Comparison of ENCODE assay signal across 20 cellular contexts in the genomic region with DNA sequence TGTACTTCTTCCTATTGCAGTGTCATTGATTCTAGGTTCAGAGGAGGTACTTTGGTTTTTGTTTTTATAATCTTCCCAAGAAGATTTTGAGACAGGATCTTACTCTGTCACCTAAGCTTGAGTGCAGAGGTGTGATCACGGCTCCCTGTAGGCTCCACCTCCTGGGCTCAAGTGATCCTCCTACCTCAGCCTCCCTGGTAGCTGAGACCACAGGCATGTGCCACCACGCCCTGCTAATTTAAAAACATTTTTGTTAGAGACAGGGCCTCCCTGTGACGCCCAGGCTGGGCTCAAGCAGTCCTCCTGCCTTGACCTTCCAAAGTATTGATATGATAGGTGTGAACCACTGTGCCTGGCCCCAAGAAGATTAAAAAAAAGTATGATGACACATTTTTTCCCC. TPM values are rescaled to one million over a fixed set of nuclear protein-coding genes. Genes with fewer than 3 reads are reported as not detected.
DNase-seq lines count a peak whose midpoint lies in the region; ATAC-seq and TF ChIP-seq lines count a peak whose summit lies in the region.
"Had no signal": no experiment of that assay in that cellular context is flagged by ENCODE, and none has a peak within 500 bp of the region (broad histone marks: within the 10 kb centered on the region; RNA-seq: fewer than 3 reads in every experiment).

No MANE protein-coding gene starts in this region.

- no peaks in the 10 kb centered on the region for H3K9me3 ChIP-seq in IMR-90 (ENCODE audit: control insufficient read depth, insufficient read depth, low read length)
- H3K9me3 ChIP-seq: Caco-2 had no signal

- no peak overlapping the region for H2AK9ac ChIP-seq in IMR-90 (replicated peaks; ENCODE audit: low read depth, low read length, poor library complexity)

- H3K23ac ChIP-seq in IMR-90 (ENCODE audit: low read depth, low read length) = no peak overlapping the region

- no CpG with 5 or more reads among the region's 3 CpGs for WGBS in IMR-90 (ENCODE audit: extremely low coverage in 2 of 2, insufficient read length in 1 of 2), 2 experiments

- no peak overlapping the region for H3K4ac ChIP-seq in IMR-90 (ENCODE audit: low read depth, low read length)

- H3K56ac ChIP-seq in IMR-90 (ENCODE audit: extremely low read depth, insufficient read depth, low read length) = no peak overlapping the region

- H2BK20ac ChIP-seq in IMR-90 (ENCODE audit: low read depth, low read length) = no peak overlapping the region

- H2BK5ac ChIP-seq in IMR-90 (ENCODE audit: low read depth, low read length, poor library complexity, severe bottlenecking) = no peak overlapping the region

- no peak overlapping the region for H2BK120ac ChIP-seq in IMR-90 (ENCODE audit: low read depth, low read length)

- no peak overlapping the region for H3K4me3 Mint-ChIP-seq in activated naive CD4-positive, alpha-beta T cell treated with anti-CD3 and anti-CD28 coated beads, Interleukin-2, amount 10 ng/mL, durations not matched to agents 7 days and 5 days
- no peak overlapping the region for H3K4me3 Mint-ChIP-seq in activated naive CD8-positive, alpha-beta T cell treated with anti-CD3 and anti-CD28 coated beads for 36 hours
- H3K4me3 Mint-ChIP-seq in stimulated activated memory B cell treated with anti-CD40 and anti-IgM and Interleukin-4, amounts not matched to agents 10 μg/mL and 1 μg/mL and 100 μg/mL, for 72 hours = no peak overlapping the region
- H3K4me3 Mint-ChIP-seq: neural progenitor cell had no signal

- H3K14ac ChIP-seq in IMR-90 (replicated peaks; ENCODE audit: low read depth, low read length) = no peak overlapping the region

- no peaks in the 10 kb centered on the region for H3K27me3 Mint-ChIP-seq in activated naive CD4-positive, alpha-beta T cell treated with anti-CD3 and anti-CD28 coated beads, Interleukin-2, amount 10 ng/mL, durations not matched to agents 7 days and 5 days
- H3K27me3 Mint-ChIP-seq in activated naive CD8-positive, alpha-beta T cell treated with anti-CD3 and anti-CD28 coated beads for 36 hours = no peaks in the 10 kb centered on the region
- no peaks in the 10 kb centered on the region for H3K27me3 Mint-ChIP-seq in stimulated activated memory B cell treated with anti-CD40 and anti-IgM and Interleukin-4, amounts not matched to agents 10 μg/mL and 1 μg/mL and 100 μg/mL, for 72 hours

- peaks cover 23% of the 10 kb centered on the region for H3K4me1 Mint-ChIP-seq in activated naive CD4-positive, alpha-beta T cell treated with anti-CD3 and anti-CD28 coated beads, Interleukin-2, amount 10 ng/mL, durations not matched to agents 7 days and 5 days
- peaks cover 20% of the 10 kb centered on the region for H3K4me1 Mint-ChIP-seq in activated naive CD8-positive, alpha-beta T cell treated with anti-CD3 and anti-CD28 coated beads for 36 hours
- peaks cover 21% of the 10 kb centered on the region for H3K4me1 Mint-ChIP-seq in stimulated activated memory B cell treated with anti-CD40 and anti-IgM and Interleukin-4, amounts not matched to agents 10 μg/mL and 1 μg/mL and 100 μg/mL, for 72 hours

- peak; percentile 27 for DNase-seq in activated naive CD4-positive, alpha-beta T cell treated with anti-CD3 and anti-CD28 coated beads, Interleukin-2, amount 10 ng/mL, durations not matched to agents 7 days and 5 days
- no peak for DNase-seq in activated naive CD4-positive, alpha-beta T cell treated with anti-CD3 and anti-CD28 coated beads, Interleukin-2, amount 50 U/mL, for 16 hours
- no peak for DNase-seq in IMR-90
- peak; percentile 20 for DNase-seq in activated naive CD8-positive, alpha-beta T cell treated with anti-CD3 and anti-CD28 coated beads for 36 hours
- DNase-seq in DMS 273 treated with DMSO at 0.1 percent for 48 hours (lab: John Stamatoyannopoulos, UW) = no peak
- no peak for DNase-seq in SKM-1 (lab: John Stamatoyannopoulos, UW; ENCODE audit: unreplicated experiment)
- DNase-seq: aorta, Caco-2, cerebellar nuclear complex, hypothalamus, kidney glomerular epithelial cell, NCI-H1694 treated with DMSO at 0.1 percent for 48 hours, NCI-H446, retina, substantia nigra had no signal

- H3K9me3 Mint-ChIP-seq in activated naive CD4-positive, alpha-beta T cell treated with anti-CD3 and anti-CD28 coated beads, Interleukin-2, amount 10 ng/mL, durations not matched to agents 7 days and 5 days = no peaks in the 10 kb centered on the region
- no peaks in the 10 kb centered on the region for H3K9me3 Mint-ChIP-seq in activated naive CD8-positive, alpha-beta T cell treated with anti-CD3 and anti-CD28 coated beads for 36 hours
- H3K9me3 Mint-ChIP-seq in stimulated activated memory B cell treated with anti-CD40 and anti-IgM and Interleukin-4, amounts not matched to agents 10 μg/mL and 1 μg/mL and 100 μg/mL, for 72 hours = no peaks in the 10 kb centered on the region
- H3K9me3 Mint-ChIP-seq: neural progenitor cell had no signal

- no peak overlapping the region for H3K27ac Mint-ChIP-seq in activated naive CD4-positive, alpha-beta T cell treated with anti-CD3 and anti-CD28 coated beads, Interleukin-2, amount 10 ng/mL, durations not matched to agents 7 days and 5 days
- H3K27ac Mint-ChIP-seq in activated naive CD8-positive, alpha-beta T cell treated with anti-CD3 and anti-CD28 coated beads for 36 hours = peak overlapping the region; percentile 25
- peak overlapping the region; percentile 7 for H3K27ac Mint-ChIP-seq in stimulated activated memory B cell treated with anti-CD40 and anti-IgM and Interleukin-4, amounts not matched to agents 10 μg/mL and 1 μg/mL and 100 μg/mL, for 72 hours
- H3K27ac Mint-ChIP-seq: neural progenitor cell had no signal

- ATAC-seq in IMR-90 (ENCODE audit: low read depth) (no peak), GM21576 (IDR thresholded peaks at IDR 0.05; ENCODE audit: unreplicated experiment) (no peak)
- no peak for ATAC-seq in stimulated activated memory B cell treated with anti-CD40 and anti-IgM and Interleukin-4, amounts not matched to agents 10 μg/mL and 1 μg/mL and 100 μg/mL, for 72 hours
- ATAC-seq: activated CD4-positive, CD25-positive, alpha-beta regulatory T cell treated with anti-CD3 and anti-CD28 coated beads, Interleukin-2, amount 50 U/mL, for 24 hours; Right ventricle myocardium inferior had no signal

- no peak overlapping the region for H2BK15ac ChIP-seq in IMR-90 (ENCODE audit: low read depth, low read length)

- POLR2A ChIA-PET in IMR-90 (lab: Charles Lee; ENCODE audit: unreplicated experiment) = no interaction called here

- H4K5ac ChIP-seq in IMR-90 (ENCODE audit: low read depth, low read length) = no peak overlapping the region

- no peak for TF ChIP-seq RAD21 in IMR-90 (IDR thresholded peaks at IDR 0.05; ENCODE audit: low read length)

- no peaks in the 10 kb centered on the region for H4K20me1 ChIP-seq in IMR-90 (ENCODE audit: insufficient read depth, low read length)

- H4K8ac ChIP-seq in IMR-90 (ENCODE audit: low read depth in 2 of 2, low read length in 2 of 2) = no peak overlapping the region

- dilution Hi-C loops in IMR-90 (cut with HindIII; ENCODE audit: low sequenced_read_pairs, unreplicated experiment) = no loop called here

- in situ Hi-C loops in IMR-90 (cut with MboI; ENCODE audit: low sequenced_read_pairs) = no loop called here

- TF ChIP-seq POLR2A in IMR-90 (IDR thresholded peaks at IDR 0.05; ENCODE audit: low read depth, low read length) = no peak

- no peaks in the 10 kb centered on the region for H3K36me3 Mint-ChIP-seq in activated naive CD4-positive, alpha-beta T cell treated with anti-CD3 and anti-CD28 coated beads, Interleukin-2, amount 10 ng/mL, durations not matched to agents 7 days and 5 days
- peaks cover 5% of the 10 kb centered on the region for H3K36me3 Mint-ChIP-seq in activated naive CD8-positive, alpha-beta T cell treated with anti-CD3 and anti-CD28 coated beads for 36 hours
- no peaks in the 10 kb centered on the region for H3K36me3 Mint-ChIP-seq in stimulated activated memory B cell treated with anti-CD40 and anti-IgM and Interleukin-4, amounts not matched to agents 10 μg/mL and 1 μg/mL and 100 μg/mL, for 72 hours
- H3K36me3 Mint-ChIP-seq: neural progenitor cell had no signal

- H2AFZ ChIP-seq in IMR-90 (replicated peaks; ENCODE audit: low read length, poor library complexity) = no peak overlapping the region
- H2AFZ ChIP-seq: neural progenitor cell had no signal

- H3K4me1 ChIP-seq in IMR-90 (ENCODE audit: control insufficient read depth, insufficient read depth, low read length) = peaks cover 3% of the 10 kb centered on the region; the same call in 1 of the 2 replicates

- CTCF ChIA-PET in activated naive CD4-positive, alpha-beta T cell treated with anti-CD3 and anti-CD28 coated beads, Interleukin-2, amount 10 ng/mL, durations not matched to agents 7 days and 5 days (lab: Charles Lee) = no interaction called here
- CTCF ChIA-PET in IMR-90 (lab: Yijun Ruan, JAX) = no interaction called here

- peaks cover 13 to 24% of the 10 kb centered on the region in 2 experiments; a peak in 3 of 4 replicates for H3K79me1 ChIP-seq in IMR-90 (ENCODE audit: low read depth in 1 of 2, low read length in 2 of 2)

- H3K18ac ChIP-seq in IMR-90 (ENCODE audit: low read depth, low read length) = no peak overlapping the region

- H4K91ac ChIP-seq in IMR-90 (ENCODE audit: insufficient read depth, low read depth, low read length) = no peak overlapping the region

- no TSS peak for BruUV-seq in IMR-90 (replicated peaks; lab: Mats Ljungman, UMichigan)

- H3K9ac ChIP-seq in IMR-90 (ENCODE audit: low read depth, low read length) = no peak overlapping the region
- H3K9ac ChIP-seq: neural progenitor cell had no signal

- H3K4me3 ChIP-seq in IMR-90 (ENCODE audit: insufficient read depth, low read depth, low read length) = no peak overlapping the region
- H3K4me3 ChIP-seq: neural progenitor cell had no signal

- H3K36me3 ChIP-seq in IMR-90 (ENCODE audit: control insufficient read depth, insufficient read depth, low read length) = no peaks in the 10 kb centered on the region
- H3K36me3 ChIP-seq: neural progenitor cell had no signal

- H2AK5ac ChIP-seq in IMR-90 (ENCODE audit: low read depth, low read length) = peak overlapping the region; percentile 35; the same call in 1 of the 2 replicates

- no peak overlapping the region for H3K27ac ChIP-seq in IMR-90 (ENCODE audit: insufficient read depth, low read length)
- H3K27ac ChIP-seq: neural progenitor cell had no signal

- TF ChIP-seq CTCF in IMR-90 (conservative IDR thresholded peaks at IDR 0.05; ENCODE audit: low read depth, low read length) = no peak

- no peaks in the 10 kb centered on the region for H3K27me3 ChIP-seq in IMR-90 (ENCODE audit: control insufficient read depth, insufficient read depth, low read length)
- H3K27me3 ChIP-seq: neural progenitor cell had no signal

- H3K9me1 ChIP-seq in IMR-90 (ENCODE audit: insufficient read depth, low read length) = peaks cover 6% of the 10 kb centered on the region; the same call in 1 of the 2 replicates

- no peak overlapping the region for H3K4me2 ChIP-seq in IMR-90 (ENCODE audit: low read depth, low read length)
- H3K4me2 ChIP-seq: neural progenitor cell had no signal

- intact Hi-C loops in IMR-90 (cut with micrococcal nuclease) = no loop called here

RNA-seq across cellular contexts. Expression of gene SLC17A5, which starts 3.4 kb away (rescaled TPM):
- 27.2 and 37.5 TPM in 2 replicates for total RNA-seq in IMR-90 (2012; rRNA removed)
- 18.7 and 20.8 TPM in 2 replicates for polyA plus RNA-seq in IMR-90 (2012; rRNA removed)
- polyA plus RNA-seq in IMR-90 (2012; cell fraction: cytosol; rRNA removed) = 7.6 and 12.2 TPM in 2 replicates
- 4.0 and 9.1 TPM in 2 replicates for polyA plus RNA-seq in IMR-90 (2012; cell fraction: nucleus; rRNA removed; ENCODE audit: low replicate concordance)
- total RNA-seq in activated naive CD8-positive, alpha-beta T cell treated with anti-CD3 and anti-CD28 coated beads for 36 hours = 1 to 10 TPM; 3.1 to 4.1 TPM

RNA-seq across cellular contexts. Expression of gene CD109, which starts 38.8 kb away (rescaled TPM):
- 5.0 and 7.2 TPM in 2 replicates for total RNA-seq in IMR-90 (2012; rRNA removed)
- 2.6 and 3.6 TPM in 2 replicates for polyA plus RNA-seq in IMR-90 (2012; rRNA removed)
- polyA plus RNA-seq in IMR-90 (2012; cell fraction: cytosol; rRNA removed) = 0.88 and 1.2 TPM in 2 replicates
- 0.77 and 3.6 TPM in 2 replicates for polyA plus RNA-seq in IMR-90 (2012; cell fraction: nucleus; rRNA removed; ENCODE audit: low replicate concordance)
- total RNA-seq in activated naive CD8-positive, alpha-beta T cell treated with anti-CD3 and anti-CD28 coated beads for 36 hours = 10 to 100 TPM; 12.2 to 12.4 TPM

Comparison
In these comparisons a context has a peak if more than half of its experiments do, and no peak if none do; other contexts are left out.
1. DNase-seq: peak in activated naive CD4-positive, alpha-beta T cell treated with anti-CD3 and anti-CD28 coated beads, Interleukin-2, amount 10 ng/mL, durations not matched to agents 7 days and 5 days (single experiment) and activated naive CD8-positive, alpha-beta T cell treated with anti-CD3 and anti-CD28 coated beads for 36 hours (single experiment); none in activated naive CD4-positive, alpha-beta T cell treated with anti-CD3 and anti-CD28 coated beads, Interleukin-2, amount 50 U/mL, for 16 hours (single experiment), IMR-90 (single experiment), DMS 273 treated with DMSO at 0.1 percent for 48 hours (single experiment) and SKM-1 (single experiment).